In genomic region chr19:13079542-13079986, GRCh38 we compare ENCODE assay signal across 10 cellular contexts. TPM values are rescaled to one million over a fixed set of nuclear protein-coding genes. Genes with fewer than 3 reads are reported as not detected.
DNase-seq lines count a peak whose midpoint lies in the region; ATAC-seq, FAIRE-seq and TF ChIP-seq lines count a peak whose summit lies in the region.
"Had no signal": no experiment of that assay in that cellular context is flagged by ENCODE, and none has a peak within 500 bp of the region (broad histone marks: within the 10 kb centered on the region; RNA-seq: fewer than 3 reads in every experiment).

No MANE protein-coding gene starts in this region.

- TF ChIP-seq CTCF in A549 (IDR thresholded peaks at IDR 0.05): no peak
- TF ChIP-seq CTCF in WTC11 (IDR thresholded peaks at IDR 0.05): no peak

- H3K36me3 Mint-ChIP-seq in WTC11: no peaks in the 10 kb centered on the region

- peak overlapping the region; percentile 78 for H3K9ac ChIP-seq in mesenchymal stem cell (ENCODE audit: low read length)

- no peak overlapping the region for H2BK5ac ChIP-seq in mesenchymal stem cell (ENCODE audit: low read depth, low read length, poor library complexity, severe bottlenecking)

- H3K36me3 ChIP-seq in mesenchymal stem cell (ENCODE audit: control insufficient read depth in 1 of 2, insufficient read depth in 2 of 2, low read depth in 1 of 2, low read length in 2 of 2): peaks cover 5 to 91% of the 10 kb centered on the region in 2 experiments

- H3K4me3 Mint-ChIP-seq in WTC11: no peak overlapping the region
- H3K4me3 Mint-ChIP-seq: nephron progenitor cell had no signal

- H3K23ac ChIP-seq in mesenchymal stem cell (ENCODE audit: low read length in 2 of 2): no peak overlapping the region

- H4K8ac ChIP-seq in mesenchymal stem cell (ENCODE audit: low read length): peak overlapping the region; percentile 83

- H2BK120ac ChIP-seq in mesenchymal stem cell (ENCODE audit: low read depth, low read length): no peak overlapping the region

- peak overlapping the region in 1 of 2 experiments; percentile 18 for H3K18ac ChIP-seq in mesenchymal stem cell (ENCODE audit: low read depth in 1 of 2, low read length in 2 of 2)

- no peaks in the 10 kb centered on the region for H3K9me3 Mint-ChIP-seq in WTC11
- H3K9me3 Mint-ChIP-seq: nephron progenitor cell had no signal

- POLR2A ChIA-PET in A549 (lab: Yijun Ruan, JAX): no interaction called here
- POLR2A ChIA-PET in WTC11 (lab: Charles Lee): no interaction called here

- peak overlapping the region; percentile 33 for H2BK15ac ChIP-seq in mesenchymal stem cell (ENCODE audit: low read depth, poor library complexity, severe bottlenecking)

- no peak overlapping the region for H2AK5ac ChIP-seq in mesenchymal stem cell (ENCODE audit: low read length, severe bottlenecking)

- no peak for TF ChIP-seq RAD21 in A549 (conservative IDR thresholded peaks at IDR 0.05 in 1 of 2, IDR thresholded peaks at IDR 0.05 in 1 of 2)

- H3K4me3 ChIP-seq in A549 (no peak overlapping the region), mesenchymal stem cell (ENCODE audit: insufficient read depth in 1 of 2, low read depth in 1 of 2, low read length in 2 of 2) (peak overlapping the region in 1 of 2 experiments; percentile 42)

- FAIRE-seq in A549 (lab: Jason Lieb, UNC) (no peak), HTR-8/SVneo (lab: Jason Lieb, UNC) (no peak)

- peaks cover 42% of the 10 kb centered on the region for H3K4me1 Mint-ChIP-seq in WTC11

- no peak for DNase-seq in A549 (ENCODE audit: low read depth in 1 of 2, low spot score in 1 of 2)
- peak; percentile 49 for DNase-seq in HT-29 (ENCODE audit: low spot score)
- peak; percentile 48 for DNase-seq in cerebellum (ENCODE audit: low spot score)
- DNase-seq in mesenchymal stem cell: no peak
- DNase-seq in WTC11 (ENCODE audit: low spot score): no peak
- no peak for DNase-seq in HTR-8/SVneo (ENCODE audit: insufficient read length, low spot score)
- DNase-seq in NCI-H226: no peak
- DNase-seq: HCEC 1CT, nephron progenitor cell had no signal

- no peak overlapping the region for H4K91ac ChIP-seq in mesenchymal stem cell (ENCODE audit: low read length)

- no peak overlapping the region for H3K4ac ChIP-seq in mesenchymal stem cell (ENCODE audit: low read depth in 1 of 2, low read length in 2 of 2)

- no peak overlapping the region for H2AFZ ChIP-seq in mesenchymal stem cell (ENCODE audit: low read depth, low read length)

- H3K27me3 ChIP-seq in mesenchymal stem cell (ENCODE audit: control insufficient read depth in 1 of 2, insufficient read depth in 1 of 2, low read length in 2 of 2): peaks cover 0 to 48% of the 10 kb centered on the region in 2 experiments

- peaks cover 37% of the 10 kb centered on the region for H3K27me3 Mint-ChIP-seq in WTC11 (ENCODE audit: low read depth)

- ATAC-seq in A549 (peak in 1 of 2 experiments; percentile 30; a peak in 2 of 6 replicates), WTC11 (no peak), GM19455 (IDR thresholded peaks at IDR 0.05; ENCODE audit: unreplicated experiment) (no peak)

- no peak overlapping the region for H2BK12ac ChIP-seq in mesenchymal stem cell (ENCODE audit: low read length in 2 of 2)

- H3K14ac ChIP-seq in mesenchymal stem cell (ENCODE audit: low read length in 2 of 2): peak overlapping the region in 1 of 2 experiments; percentile 8

- no peak overlapping the region for H3K27ac Mint-ChIP-seq in WTC11
- H3K27ac Mint-ChIP-seq: nephron progenitor cell had no signal

- no peaks in the 10 kb centered on the region for H3K9me3 ChIP-seq in A549
- no peaks in the 10 kb centered on the region for H3K9me3 ChIP-seq in mesenchymal stem cell (ENCODE audit: control insufficient read depth, low read length)

- H3K79me1 ChIP-seq in mesenchymal stem cell (replicated peaks; ENCODE audit: low read length, poor library complexity, severe bottlenecking): no peaks in the 10 kb centered on the region

- H3K27ac ChIP-seq in A549 (peak overlapping the region; percentile 51 to 68; a peak in 4 of 6 replicates), mesenchymal stem cell (ENCODE audit: low read length, poor library complexity, severe bottlenecking) (no peak overlapping the region)

- whole genome bisulfite sequencing in A549 (ENCODE audit: missing lambda C conversion rate): 84% methylated on average over 8 of the region's 16 CpGs
- 67% methylated on average over 15 of the region's 16 CpGs for WGBS in mesenchymal stem cell

- H3K4me1 ChIP-seq in A549 (peaks cover 17% of the 10 kb centered on the region), mesenchymal stem cell (ENCODE audit: control insufficient read depth, insufficient read depth, low read depth, low read length) (peaks cover 43% of the 10 kb centered on the region)

- H3K4me2 ChIP-seq in A549: peak overlapping the region; percentile 39
- H3K4me2 ChIP-seq in mesenchymal stem cell (ENCODE audit: low read length, poor library complexity, severe bottlenecking): no peak overlapping the region

- no peak for TF ChIP-seq EP300 in A549 (IDR thresholded peaks at IDR 0.05)

- no peak for TF ChIP-seq POLR2A in A549 (IDR thresholded peaks at IDR 0.05; ENCODE audit: low read length)

- CTCF ChIA-PET in A549 (lab: Yijun Ruan, JAX) (interaction anchor here (0.6 to 6.9 kb wide), 7 partner anchors 13 to 198 kb away, joined by 3 to 47 read pairs (median 6); no protein-coding TSS in a partner anchor), WTC11 (lab: Charles Lee) (interaction anchor here (0.6 to 20.5 kb wide), 11 partner anchors 11 to 114 kb away, joined by 3 to 294 read pairs (median 12); no protein-coding TSS in a partner anchor)

TF ChIP-seq in A549, 52 proteins besides CTCF, POLR2A, EP300 and RAD21 (continues in another document):
- TF ChIP-seq CBX8 (IDR thresholded peaks at IDR 0.05) (no peak), EHF (CRISPR knock-in tag; IDR thresholded peaks at IDR 0.05) (no peak), CBX2 (IDR thresholded peaks at IDR 0.05; ENCODE audit: borderline replicate concordance, low read depth) (no peak), ZSCAN20 (CRISPR knock-in tag; IDR thresholded peaks at IDR 0.05) (no peak), SREBF2 (IDR thresholded peaks at IDR 0.05) (no peak), RCOR1 (IDR thresholded peaks at IDR 0.05; ENCODE audit: low read depth, low read length) (no peak)
- TF ChIP-seq, protein P1, sequence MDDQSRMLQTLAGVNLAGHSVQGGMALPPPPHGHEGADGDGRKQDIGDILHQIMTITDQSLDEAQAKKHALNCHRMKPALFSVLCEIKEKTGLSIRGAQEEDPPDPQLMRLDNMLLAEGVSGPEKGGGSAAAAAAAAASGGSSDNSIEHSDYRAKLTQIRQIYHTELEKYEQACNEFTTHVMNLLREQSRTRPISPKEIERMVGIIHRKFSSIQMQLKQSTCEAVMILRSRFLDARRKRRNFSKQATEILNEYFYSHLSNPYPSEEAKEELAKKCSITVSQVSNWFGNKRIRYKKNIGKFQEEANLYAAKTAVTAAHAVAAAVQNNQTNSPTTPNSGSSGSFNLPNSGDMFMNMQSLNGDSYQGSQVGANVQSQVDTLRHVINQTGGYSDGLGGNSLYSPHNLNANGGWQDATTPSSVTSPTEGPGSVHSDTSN (IDR thresholded peaks at IDR 0.05): no peak

TF ChIP-seq in WTC11, 78 proteins besides CTCF, POLR2A, EP300 and RAD21 (continues in another document):
- TF ChIP-seq, protein P2, sequence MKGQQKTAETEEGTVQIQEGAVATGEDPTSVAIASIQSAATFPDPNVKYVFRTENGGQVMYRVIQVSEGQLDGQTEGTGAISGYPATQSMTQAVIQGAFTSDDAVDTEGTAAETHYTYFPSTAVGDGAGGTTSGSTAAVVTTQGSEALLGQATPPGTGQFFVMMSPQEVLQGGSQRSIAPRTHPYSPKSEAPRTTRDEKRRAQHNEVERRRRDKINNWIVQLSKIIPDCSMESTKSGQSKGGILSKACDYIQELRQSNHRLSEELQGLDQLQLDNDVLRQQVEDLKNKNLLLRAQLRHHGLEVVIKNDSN (CRISPR knock-in tag; IDR thresholded peaks at IDR 0.05): no peak
- TF ChIP-seq NFE2L1 (CRISPR knock-in tag; IDR thresholded peaks at IDR 0.05): no peak
- no peak for TF ChIP-seq RORB (CRISPR knock-in tag; IDR thresholded peaks at IDR 0.05)
- TF ChIP-seq PRRX2 (CRISPR knock-in tag; IDR thresholded peaks at IDR 0.05): no peak
- no peak for TF ChIP-seq FOXJ3 (CRISPR knock-in tag; IDR thresholded peaks at IDR 0.05; ENCODE audit: borderline replicate concordance)

RNA-seq across cellular contexts. Expression of gene LYL1, which starts 23.1 kb away (rescaled TPM):
- polyA plus RNA-seq in A549 (2011; rRNA removed): 0.08 and 0.26 TPM in 2 replicates
- 0.50 and 0.82 TPM in 2 replicates for polyA plus RNA-seq in A549 (2012; cell fraction: cytosol; rRNA removed)
- 0.66 and 1.2 TPM in 2 replicates for polyA plus RNA-seq in A549 (2012; cell fraction: nucleus; rRNA removed)
- polyA plus RNA-seq in A549 (2017; fragmentation: RNase III; extraction: RNeasy Plus Mini Kit Qiagen cat#74134 plus additional on column Dnase treatment): 0.30 to 0.82 TPM (median 0.39 TPM) in 3 replicates
- 0.15 and 0.21 TPM in 2 replicates for polyA minus RNA-seq in A549 (2011; rRNA and poly(A)+ RNA removed)
- 1.8 and 2.5 TPM in 2 replicates for total RNA-seq in HT-29 (2014; rRNA removed; shearing (Covaris generic))
- 3.1 TPM for total RNA-seq in cerebellum
- 0.68 TPM for polyA plus RNA-seq in mesenchymal stem cell (2013, experiment 1 of 2)
- polyA plus RNA-seq in mesenchymal stem cell (2013, experiment 2 of 2): 0.79 TPM
- 0.60 to 1.2 TPM (median 0.66 TPM) in 3 replicates for total RNA-seq in WTC11 (2021)

RNA-seq across cellular contexts. Expression of gene TRMT1, which starts 37.0 kb away (rescaled TPM):
- polyA plus RNA-seq in A549 (2011; rRNA removed) (16.3 and 18.2 TPM in 2 replicates), A549 (2017; fragmentation: RNase III; extraction: RNeasy Plus Mini Kit Qiagen cat#74134 plus additional on column Dnase treatment) (29.8 to 40.2 TPM (median 35.2 TPM) in 3 replicates)
- polyA plus RNA-seq in A549 (2012; cell fraction: cytosol; rRNA removed): 57.5 and 67.4 TPM in 2 replicates
- polyA plus RNA-seq in A549 (2012; cell fraction: nucleus; rRNA removed): 388 and 458 TPM in 2 replicates
- polyA minus RNA-seq in A549 (2011; rRNA and poly(A)+ RNA removed): 16.9 and 24.9 TPM in 2 replicates
- total RNA-seq in HT-29 (2014; rRNA removed; shearing (Covaris generic)): 52.8 and 59.8 TPM in 2 replicates
- total RNA-seq in cerebellum (14.1 TPM), WTC11 (2021) (84.0 to 106 TPM (median 86.0 TPM) in 3 replicates)
- polyA plus RNA-seq in mesenchymal stem cell (2013, experiment 1 of 2): 20.0 TPM
- 16.9 TPM for polyA plus RNA-seq in mesenchymal stem cell (2013, experiment 2 of 2)

RNA-seq across cellular contexts. Expression of gene NACC1, which starts 38.5 kb away (rescaled TPM):
- 26.1 and 30.0 TPM in 2 replicates for polyA plus RNA-seq in A549 (2011; rRNA removed)
- polyA plus RNA-seq in A549 (2012; cell fraction: cytosol; rRNA removed): 117 and 155 TPM in 2 replicates
- polyA plus RNA-seq in A549 (2012; cell fraction: nucleus; rRNA removed): 158 and 206 TPM in 2 replicates
- polyA plus RNA-seq in A549 (2017; fragmentation: RNase III; extraction: RNeasy Plus Mini Kit Qiagen cat#74134 plus additional on column Dnase treatment): 32.4 to 39.8 TPM (median 37.9 TPM) in 3 replicates
- polyA minus RNA-seq in A549 (2011; rRNA and poly(A)+ RNA removed): 20.0 and 30.9 TPM in 2 replicates
- 130 and 133 TPM in 2 replicates for total RNA-seq in HT-29 (2014; rRNA removed; shearing (Covaris generic))
- total RNA-seq in cerebellum: 10.5 TPM
- 82.1 TPM for polyA plus RNA-seq in mesenchymal stem cell (2013, experiment 1 of 2)
- 85.0 TPM for polyA plus RNA-seq in mesenchymal stem cell (2013, experiment 2 of 2)
- total RNA-seq in WTC11 (2021): 212 to 237 TPM (median 213 TPM) in 3 replicates

Comparison
In these comparisons a context has a peak if more than half of its experiments do, and no peak if none do; other contexts are left out.
1. DNase-seq: peak in HT-29 (single experiment) and cerebellum (single experiment); none in A549 (0 of 2), mesenchymal stem cell (single experiment), WTC11 (single experiment), HTR-8/SVneo (single experiment) and NCI-H226 (single experiment).
2. RNA of gene NACC1, which starts 38.5 kb away (total RNA-seq): 212 to 237 TPM in WTC11 and 130 to 133 TPM in HT-29; 10.5 TPM in cerebellum (single experiment); every median in the first group is over 10 times any median in the second.